In the genomic region with DNA sequence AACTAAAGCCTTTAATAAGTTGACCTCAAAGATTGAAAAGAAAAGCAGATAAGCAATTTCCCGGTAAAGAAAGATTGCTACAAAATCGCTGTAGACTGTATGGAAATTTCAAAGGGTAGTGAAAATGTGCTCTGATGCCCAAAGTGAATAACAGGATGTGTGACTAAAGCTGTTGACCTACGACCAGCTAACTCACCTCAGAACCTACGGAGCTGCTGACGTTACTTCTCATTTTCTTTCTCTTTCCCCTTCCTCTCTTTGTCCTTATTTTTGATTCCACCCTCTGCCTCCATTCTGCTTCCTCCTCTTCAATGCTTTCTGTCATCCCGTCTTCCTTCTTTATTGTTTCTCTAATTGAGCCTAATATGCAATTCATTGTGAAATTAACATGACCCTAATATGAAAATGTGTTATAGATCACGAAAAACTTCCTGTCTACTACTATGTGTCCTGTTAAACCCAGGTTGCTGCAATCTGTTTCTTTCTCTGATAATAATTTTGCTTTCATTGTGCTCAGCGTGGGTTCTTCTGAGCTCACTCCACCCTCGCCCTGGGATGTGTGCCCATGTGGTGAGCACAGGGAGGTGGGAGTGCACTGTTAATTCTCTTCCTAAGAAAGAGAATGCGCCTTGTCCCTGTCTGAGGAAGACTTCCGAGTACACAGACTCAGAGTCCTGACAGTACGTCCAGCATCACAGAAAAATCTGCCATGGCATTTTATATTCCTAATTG, we compare ENCODE assay signal across 8 cellular contexts.
DNase-seq lines count a peak whose midpoint lies in the region; ATAC-seq and TF ChIP-seq lines count a peak whose summit lies in the region.

No MANE protein-coding gene starts in this region.

- no peak for TF ChIP-seq CTCF in chondrocyte (IDR thresholded peaks at IDR 0.05)

- peaks cover 22% of the 10 kb centered on the region for H3K27me3 Mint-ChIP-seq in activated T-cell treated with anti-CD3 and anti-CD28 coated beads, Interleukin-2, amount 50 U/mL, for 4 hours (ENCODE audit: low read depth)
- no peaks in the 10 kb centered on the region for H3K27me3 Mint-ChIP-seq in chondrocyte (ENCODE audit: low read depth)
- H3K27me3 Mint-ChIP-seq in stimulated activated naive B cell treated with anti-CD40 and anti-IgM and Interleukin-4, amounts not matched to agents 10 μg/mL and 1 μg/mL and 100 μg/mL, for 72 hours: no peaks in the 10 kb centered on the region

- H3K4me3 Mint-ChIP-seq in activated T-cell treated with anti-CD3 and anti-CD28 coated beads, Interleukin-2, amount 50 U/mL, for 4 hours: peak overlapping the region; percentile 64
- no peak overlapping the region for H3K4me3 Mint-ChIP-seq in chondrocyte (ENCODE audit: unreplicated experiment)
- peak overlapping the region; percentile 46 to 60 for H3K4me3 Mint-ChIP-seq in stimulated activated naive B cell treated with anti-CD40 and anti-IgM and Interleukin-4, amounts not matched to agents 10 μg/mL and 1 μg/mL and 100 μg/mL, for 72 hours

- no peaks in the 10 kb centered on the region for H3K36me3 Mint-ChIP-seq in activated T-cell treated with anti-CD3 and anti-CD28 coated beads, Interleukin-2, amount 50 U/mL, for 4 hours (ENCODE audit: insufficient read depth)
- no peaks in the 10 kb centered on the region for H3K36me3 Mint-ChIP-seq in chondrocyte (ENCODE audit: low read depth)
- peaks cover 0 to 2% of the 10 kb centered on the region in 2 donors for H3K36me3 Mint-ChIP-seq in stimulated activated naive B cell treated with anti-CD40 and anti-IgM and Interleukin-4, amounts not matched to agents 10 μg/mL and 1 μg/mL and 100 μg/mL, for 72 hours

- H3K27ac Mint-ChIP-seq in chondrocyte (ENCODE audit: unreplicated experiment): peak overlapping the region; percentile 18
- H3K27ac Mint-ChIP-seq in stimulated activated naive B cell treated with anti-CD40 and anti-IgM and Interleukin-4, amounts not matched to agents 10 μg/mL and 1 μg/mL and 100 μg/mL, for 72 hours: peak overlapping the region; percentile 97

- no peaks in the 10 kb centered on the region for H3K9me3 Mint-ChIP-seq in activated T-cell treated with anti-CD3 and anti-CD28 coated beads, Interleukin-2, amount 50 U/mL, for 4 hours
- H3K9me3 Mint-ChIP-seq in chondrocyte (ENCODE audit: low read depth): no peaks in the 10 kb centered on the region
- H3K9me3 Mint-ChIP-seq in stimulated activated naive B cell treated with anti-CD40 and anti-IgM and Interleukin-4, amounts not matched to agents 10 μg/mL and 1 μg/mL and 100 μg/mL, for 72 hours: no peaks in the 10 kb centered on the region

- peak in 1 of 2 donors; percentile 75 for ATAC-seq in activated T-cell treated with anti-CD3 and anti-CD28 coated beads, Interleukin-2, amount 50 U/mL, for 4 hours
- peak; percentile 58 for ATAC-seq in HG03521 (IDR thresholded peaks at IDR 0.05; ENCODE audit: unreplicated experiment)
- ATAC-seq in stimulated activated naive B cell treated with anti-CD40 and anti-IgM and Interleukin-4, amounts not matched to agents 10 μg/mL and 1 μg/mL and 100 μg/mL, for 72 hours (replicated peaks): peak; percentile 92

- H3K4me1 Mint-ChIP-seq in activated T-cell treated with anti-CD3 and anti-CD28 coated beads, Interleukin-2, amount 50 U/mL, for 4 hours (ENCODE audit: low read depth): peaks cover 10% of the 10 kb centered on the region
- peaks cover 84% of the 10 kb centered on the region for H3K4me1 Mint-ChIP-seq in chondrocyte (ENCODE audit: low read depth)
- H3K4me1 Mint-ChIP-seq in stimulated activated naive B cell treated with anti-CD40 and anti-IgM and Interleukin-4, amounts not matched to agents 10 μg/mL and 1 μg/mL and 100 μg/mL, for 72 hours: peaks cover 26 to 50% of the 10 kb centered on the region in 2 donors

- no peak for DNase-seq in activated T-cell treated with anti-CD3 and anti-CD28 coated beads, Interleukin-2, amount 50 U/mL, for 4 hours
- DNase-seq in activated T-cell treated with anti-CD3 and anti-CD28 coated beads for 4 hours (no peak), chondrocyte (ENCODE audit: low spot score) (no peak), NCI-H2107 (lab: John Stamatoyannopoulos, UW) (no peak), AG08395 (ENCODE audit: low spot score) (no peak)
- DNase-seq in stimulated activated naive B cell treated with anti-CD40 and anti-IgM and Interleukin-4, amounts not matched to agents 10 μg/mL and 1 μg/mL and 100 μg/mL, for 72 hours: peak; percentile 43
- DNase-seq in stimulated activated CD4-positive, alpha-beta T cell treated with anti-CD3 and anti-CD28 coated beads, Interleukin-4, amount 100 ng/mL, for 4 hours: no peak
